18 cellular contexts compared by ENCODE assay signal in genomic region chrX:15177316-15177715, GRCh38.
A peak's percentile ranks its signal among the peaks of the same experiment; 100 is the strongest.
DNase-seq lines count a peak whose midpoint lies in the region; FAIRE-seq lines count a peak whose summit lies in the region.
"Had no signal": no experiment of that assay in that cellular context is flagged by ENCODE, and none has a peak within 500 bp of the region (broad histone marks: within the 10 kb centered on the region; RNA-seq: fewer than 3 reads in every experiment).

No MANE protein-coding gene starts in this region.

- H3K27ac Mint-ChIP-seq in activated CD4-positive, alpha-beta memory T cell treated with anti-CD3 and anti-CD28 coated beads, Interleukin-2, amount 10 ng/mL, durations not matched to agents 7 days and 5 days: no peak overlapping the region
- H3K27ac Mint-ChIP-seq: CD4-positive, alpha-beta T cell had no signal

- H3K36me3 Mint-ChIP-seq in activated CD4-positive, alpha-beta memory T cell treated with anti-CD3 and anti-CD28 coated beads, Interleukin-2, amount 10 ng/mL, durations not matched to agents 7 days and 5 days (ENCODE audit: low read depth): no peaks in the 10 kb centered on the region

- intact Hi-C loops in cardiac septum (cut with DNase I): no loop called here

- FAIRE-seq in colon (lab: Jason Lieb, UNC): peak; percentile 21
- FAIRE-seq: G401.6, GM12891 had no signal

- peaks cover 4% of the 10 kb centered on the region for H3K27me3 Mint-ChIP-seq in activated CD4-positive, alpha-beta memory T cell treated with anti-CD3 and anti-CD28 coated beads, Interleukin-2, amount 10 ng/mL, durations not matched to agents 7 days and 5 days
- H3K27me3 Mint-ChIP-seq: CD4-positive, alpha-beta T cell had no signal

- H3K4me1 Mint-ChIP-seq in activated CD4-positive, alpha-beta memory T cell treated with anti-CD3 and anti-CD28 coated beads, Interleukin-2, amount 10 ng/mL, durations not matched to agents 7 days and 5 days: no peaks in the 10 kb centered on the region

- CTCF ChIA-PET in activated CD4-positive, alpha-beta memory T cell treated with anti-CD3 and anti-CD28 coated beads, Interleukin-2, amount 10 ng/mL, durations not matched to agents 7 days and 5 days (lab: Charles Lee): no interaction called here

- DNase-seq in A172 (ENCODE audit: low spot score) (peak; percentile 13), ELR (ENCODE audit: low read depth) (peak; percentile 25), M059J (ENCODE audit: low read depth) (peak; percentile 46), DMS114 treated with DMSO at 0.1 percent for 48 hours (lab: John Stamatoyannopoulos, UW; ENCODE audit: unreplicated experiment) (no peak), cardiac septum (ENCODE audit: low spot score) (no peak), RPMI8226 (no peak)
- no peak for DNase-seq in activated CD4-positive, alpha-beta memory T cell treated with anti-CD3 and anti-CD28 coated beads, Interleukin-2, amount 10 ng/mL, durations not matched to agents 7 days and 5 days
- DNase-seq: BE2C; Caco-2; CD4-positive, alpha-beta T cell; DMS153; DMS79; GM23248; H7; KG1 had no signal

- H3K9me3 Mint-ChIP-seq in activated CD4-positive, alpha-beta memory T cell treated with anti-CD3 and anti-CD28 coated beads, Interleukin-2, amount 10 ng/mL, durations not matched to agents 7 days and 5 days: no peaks in the 10 kb centered on the region
- H3K9me3 Mint-ChIP-seq: CD4-positive, alpha-beta T cell had no signal

- H3K4me3 Mint-ChIP-seq in activated CD4-positive, alpha-beta memory T cell treated with anti-CD3 and anti-CD28 coated beads, Interleukin-2, amount 10 ng/mL, durations not matched to agents 7 days and 5 days: no peak overlapping the region
- H3K4me3 Mint-ChIP-seq: CD4-positive, alpha-beta T cell had no signal

- POLR2A ChIA-PET in activated CD4-positive, alpha-beta memory T cell treated with anti-CD3 and anti-CD28 coated beads, Interleukin-2, amount 10 ng/mL, durations not matched to agents 7 days and 5 days (lab: Charles Lee): no interaction called here

Comparison
In these comparisons a context has a peak if more than half of its experiments do, and no peak if none do; other contexts are left out.
1. DNase-seq: peak in A172 (single experiment), ELR (single experiment) and M059J (single experiment); none in DMS114 treated with DMSO at 0.1 percent for 48 hours (single experiment), cardiac septum (single experiment), RPMI8226 (single experiment) and activated CD4-positive, alpha-beta memory T cell treated with anti-CD3 and anti-CD28 coated beads, Interleukin-2, amount 10 ng/mL, durations not matched to agents 7 days and 5 days (single experiment).